27 cellular contexts compared by ENCODE assay signal in genomic region chrX:151702021-151702714, GRCh38. TPM values are rescaled to one million over a fixed set of nuclear protein-coding genes. Genes with fewer than 3 reads are reported as not detected.
"Had no signal": no experiment of that assay in that cellular context is flagged by ENCODE, and none has a peak within 500 bp of the region (broad histone marks: within the 10 kb centered on the region; RNA-seq: fewer than 3 reads in every experiment).

No MANE protein-coding gene starts in this region.

- H3K4me2 ChIP-seq: hepatocyte had no signal

- H2AFZ ChIP-seq: hepatocyte had no signal

- ATAC-seq: effector memory CD8-positive, alpha-beta T cell; left colon; right lobe of liver had no signal

- H3K79me2 ChIP-seq: hepatocyte had no signal

- H3K9me3 ChIP-seq: esophagus muscularis mucosa, pancreas, psoas muscle, right lobe of liver, stomach, thoracic aorta, transverse colon had no signal

- H3K27ac ChIP-seq: epithelial cell of prostate, esophagus muscularis mucosa, hepatocyte, pancreas, psoas muscle, right lobe of liver, skin epidermis, stomach, thoracic aorta, transverse colon had no signal

- H3K4me3 ChIP-seq: esophagus muscularis mucosa, hepatocyte, pancreas, psoas muscle, right lobe of liver, skin epidermis, stomach, thoracic aorta, transverse colon had no signal

- DNase-seq: central memory CD4-positive, alpha-beta T cell; cortex of kidney; effector memory CD8-positive, alpha-beta T cell; foreskin melanocyte; kidney; left colon; mesendoderm; occipital lobe; psoas muscle; retina; right lobe of liver; stimulated activated CD4-positive, alpha-beta T cell treated with anti-CD3 and anti-CD28 coated beads, Interleukin-12 subunit alpha, Interleukin-12 subunit beta, amount 100 ng/mL, for 4 hours; stimulated activated naive CD4-positive, alpha-beta T cell; stomach; substantia nigra; transverse colon had no signal

- H3K27me3 ChIP-seq: esophagus muscularis mucosa, hepatocyte, pancreas, right lobe of liver, transverse colon had no signal

- H3K36me3 ChIP-seq: esophagus muscularis mucosa, pancreas, right lobe of liver, stomach, thoracic aorta, transverse colon had no signal

- H3K4me1 ChIP-seq: pancreas, psoas muscle, right lobe of liver, stomach, transverse colon had no signal

RNA-seq across cellular contexts. Expression of gene PRRG3, which starts 6.9 kb away (rescaled TPM):
- total RNA-seq: lung microvascular endothelial cell, myocyte had no signal

RNA-seq across cellular contexts. Expression of gene FATE1, which starts 13.7 kb away (rescaled TPM):
- total RNA-seq: esophagus muscularis mucosa, hepatocyte, kidney, left colon, liver, lung microvascular endothelial cell, myocyte, occipital lobe, pancreas, right lobe of liver, stomach, thoracic aorta, transverse colon, ureter had no signal
- polyA plus RNA-seq: hepatocyte, liver had no signal

RNA-seq across cellular contexts. Expression of gene CNGA2, which starts 32.4 kb away (rescaled TPM):
- total RNA-seq: esophagus muscularis mucosa, hepatocyte, kidney, left colon, liver, lung microvascular endothelial cell, mucosa of gallbladder, myocyte, occipital lobe, pancreas, psoas muscle, right lobe of liver, stomach, thoracic aorta, transverse colon, ureter had no signal
- polyA plus RNA-seq: hepatocyte, liver, pancreas, psoas muscle, stomach had no signal
